Comparison of ENCODE assay signal across 25 cellular contexts in genomic region chr2:184326076-184326475, GRCh38.
DNase-seq lines count a peak whose midpoint lies in the region; FAIRE-seq and TF ChIP-seq lines count a peak whose summit lies in the region.
"Had no signal": no experiment of that assay in that cellular context is flagged by ENCODE, and none has a peak within 500 bp of the region (broad histone marks: within the 10 kb centered on the region; RNA-seq: fewer than 3 reads in every experiment).

No MANE protein-coding gene starts in this region.

- no peaks in the 10 kb centered on the region for H3K36me3 Mint-ChIP-seq in astrocyte (ENCODE audit: low read depth, unreplicated experiment)
- H3K36me3 Mint-ChIP-seq in activated T-cell treated with anti-CD3 and anti-CD28 coated beads, Interleukin-2, amount 50 U/mL, for 24 hours (ENCODE audit: low read depth): no peaks in the 10 kb centered on the region
- H3K36me3 Mint-ChIP-seq: CD8-positive, alpha-beta T cell had no signal

- H3K36me3 ChIP-seq in astrocyte (ENCODE audit: insufficient read depth, low read length): no peaks in the 10 kb centered on the region
- no peaks in the 10 kb centered on the region for H3K36me3 ChIP-seq in stomach
- no peaks in the 10 kb centered on the region for H3K36me3 ChIP-seq in vagina
- H3K36me3 ChIP-seq in ovary: no peaks in the 10 kb centered on the region

- H3K79me2 ChIP-seq in astrocyte (ENCODE audit: insufficient read depth, low read length): no peaks in the 10 kb centered on the region

- H3K4me1 Mint-ChIP-seq in astrocyte (ENCODE audit: low read depth, unreplicated experiment): no peaks in the 10 kb centered on the region
- H3K4me1 Mint-ChIP-seq in activated T-cell treated with anti-CD3 and anti-CD28 coated beads, Interleukin-2, amount 50 U/mL, for 24 hours (ENCODE audit: low read depth): no peaks in the 10 kb centered on the region
- H3K4me1 Mint-ChIP-seq: B cell had no signal

- no peak for TF ChIP-seq EP300 in stomach (IDR thresholded peaks at IDR 0.05)
- TF ChIP-seq EP300 in ovary (IDR thresholded peaks at IDR 0.05): no peak

- FAIRE-seq in astrocyte (lab: Jason Lieb, UNC): no peak
- FAIRE-seq: GM18507, H54 had no signal

- no peak overlapping the region for H3K4me2 ChIP-seq in astrocyte (ENCODE audit: low read length)

- H3K4me3 ChIP-seq in astrocyte (ENCODE audit: insufficient read depth, low read depth, low read length) (no peak overlapping the region), stomach (no peak overlapping the region), vagina (no peak overlapping the region), ovary (no peak overlapping the region)

- H3K27me3 ChIP-seq in astrocyte (ENCODE audit: insufficient read depth, low read length) (no peaks in the 10 kb centered on the region), stomach (no peaks in the 10 kb centered on the region), vagina (no peaks in the 10 kb centered on the region), ovary (no peaks in the 10 kb centered on the region)

- H3K4me1 ChIP-seq in astrocyte (ENCODE audit: insufficient read depth, low read length) (no peaks in the 10 kb centered on the region), stomach (no peaks in the 10 kb centered on the region), vagina (no peaks in the 10 kb centered on the region), ovary (ENCODE audit: insufficient read depth) (no peaks in the 10 kb centered on the region)
- H3K4me1 ChIP-seq: Caco-2 had no signal

- DNase-seq in NCI-H1048 (lab: John Stamatoyannopoulos, UW) (peak; percentile 5), NCI-H446 treated with DMSO at 0.1 percent for 48 hours (lab: John Stamatoyannopoulos, UW) (peak; percentile 94), astrocyte (ENCODE audit: low read depth) (peak; percentile 25), stomach (no peak), vagina (ENCODE audit: extremely low spot score in 2 of 2) (no peak), ovary (no peak)
- no peak for DNase-seq in activated T-cell treated with anti-CD3 and anti-CD28 coated beads, Interleukin-2, amount 50 U/mL, for 24 hours
- DNase-seq: Caco-2; CD8-positive, alpha-beta T cell; DMS153; DND-41; IMR-90; KG1; MM.1S; NCI-H1092; NCI-H1417 treated with DMSO at 0.1 percent for 48 hours; NCI-H187 treated with DMSO at 0.1 percent for 48 hours; NCI-H510A; NCI-H82; SHP77 had no signal

- no peak overlapping the region for H3K4me3 Mint-ChIP-seq in astrocyte (ENCODE audit: unreplicated experiment)
- H3K4me3 Mint-ChIP-seq in activated T-cell treated with anti-CD3 and anti-CD28 coated beads, Interleukin-2, amount 50 U/mL, for 24 hours: no peak overlapping the region
- H3K4me3 Mint-ChIP-seq: B cell; CD8-positive, alpha-beta T cell had no signal

- no peaks in the 10 kb centered on the region for H4K20me1 ChIP-seq in astrocyte (ENCODE audit: insufficient read depth, low read length)

- no peaks in the 10 kb centered on the region for H3K9me3 Mint-ChIP-seq in astrocyte (ENCODE audit: unreplicated experiment)
- peaks cover 3% of the 10 kb centered on the region for H3K9me3 Mint-ChIP-seq in activated T-cell treated with anti-CD3 and anti-CD28 coated beads, Interleukin-2, amount 50 U/mL, for 24 hours

- intact Hi-C loops in stomach (cut with DNase I; ENCODE audit: low total_unique reads): no loop called here
- intact Hi-C loops in vagina (cut with DNase I): no loop called here
- intact Hi-C loops in ovary (cut with DNase I): no loop called here

- H3K9ac ChIP-seq in astrocyte (ENCODE audit: low read length): no peak overlapping the region

- H2AFZ ChIP-seq in astrocyte (ENCODE audit: low read depth, low read length): no peak overlapping the region

- no peaks in the 10 kb centered on the region for H3K9me3 ChIP-seq in astrocyte (ENCODE audit: insufficient read depth, low read depth, low read length)
- H3K9me3 ChIP-seq in stomach: no peaks in the 10 kb centered on the region
- H3K9me3 ChIP-seq in vagina: no peaks in the 10 kb centered on the region
- H3K9me3 ChIP-seq in ovary: no peaks in the 10 kb centered on the region
- H3K9me3 ChIP-seq: Caco-2 had no signal

- no peak for TF ChIP-seq POLR2A in stomach (IDR thresholded peaks at IDR 0.05)
- no peak for TF ChIP-seq POLR2A in vagina (IDR thresholded peaks at IDR 0.05)
- no peak for TF ChIP-seq POLR2A in ovary (IDR thresholded peaks at IDR 0.05)

- H3K27me3 Mint-ChIP-seq in astrocyte (ENCODE audit: low read depth, unreplicated experiment): no peaks in the 10 kb centered on the region
- no peaks in the 10 kb centered on the region for H3K27me3 Mint-ChIP-seq in activated T-cell treated with anti-CD3 and anti-CD28 coated beads, Interleukin-2, amount 50 U/mL, for 24 hours
- H3K27me3 Mint-ChIP-seq: B cell had no signal

- TF ChIP-seq CTCF in astrocyte (IDR thresholded peaks at IDR 0.05; ENCODE audit: insufficient read depth, low read depth, low read length) (no peak), stomach (IDR thresholded peaks at IDR 0.05) (no peak), vagina (IDR thresholded peaks at IDR 0.05) (no peak), ovary (IDR thresholded peaks at IDR 0.05) (no peak)

- H3K27ac Mint-ChIP-seq in astrocyte (ENCODE audit: unreplicated experiment): no peak overlapping the region
- H3K27ac Mint-ChIP-seq in activated T-cell treated with anti-CD3 and anti-CD28 coated beads, Interleukin-2, amount 50 U/mL, for 24 hours: no peak overlapping the region
- H3K27ac Mint-ChIP-seq: B cell; CD8-positive, alpha-beta T cell had no signal

- 79 to 93% (median 83%) methylated on average over 2 of the region's 2 CpGs for WGBS in stomach, 5 donors
- WGBS in ovary, 3 donors: 91 to 95% (median 92%) methylated on average over 2 of the region's 2 CpGs

- H3K27ac ChIP-seq in astrocyte (ENCODE audit: low read depth, low read length): no peak overlapping the region
- no peak overlapping the region for H3K27ac ChIP-seq in stomach
- no peak overlapping the region for H3K27ac ChIP-seq in vagina
- H3K27ac ChIP-seq in ovary: no peak overlapping the region
- H3K27ac ChIP-seq: C4-2B, RWPE1 had no signal

Comparison
In these comparisons a context has a peak if more than half of its experiments do, and no peak if none do; other contexts are left out.
1. DNase-seq: peak in NCI-H1048 (single experiment), NCI-H446 treated with DMSO at 0.1 percent for 48 hours (single experiment) and astrocyte (single experiment); none in activated T-cell treated with anti-CD3 and anti-CD28 coated beads, Interleukin-2, amount 50 U/mL, for 24 hours (single experiment), stomach (single experiment), vagina (0 of 2) and ovary (0 of 5).